ENCODE assay signal across 8 cellular contexts in genomic region chr9:14320272-14321245, GRCh38. TPM values are rescaled to one million over a fixed set of nuclear protein-coding genes. Genes with fewer than 3 reads are reported as not detected.
DNase-seq lines count a peak whose midpoint lies in the region; ATAC-seq, FAIRE-seq and TF ChIP-seq lines count a peak whose summit lies in the region.

No MANE protein-coding gene starts in this region.

- TF ChIP-seq CTCF in HFFc6 (IDR thresholded peaks at IDR 0.05) (no peak), right atrium auricular region (IDR thresholded peaks at IDR 0.05) (no peak)

- 7 to 21% (median 16%) methylated on average over 16 of the region's 16 CpGs for WGBS in small intestine, 3 donors

- peaks cover 0 to 18% (median 0%) of the 10 kb centered on the region in 7 donors for H3K9me3 Mint-ChIP-seq in CD4-positive, CD25-positive, alpha-beta regulatory T cell
- H3K9me3 Mint-ChIP-seq in HFFc6, result no peaks in the 10 kb centered on the region
- H3K9me3 Mint-ChIP-seq in activated CD4-positive, alpha-beta memory T cell treated with anti-CD3 and anti-CD28 coated beads for 36 hours, result no peaks in the 10 kb centered on the region

- H3K36me3 Mint-ChIP-seq in CD4-positive, CD25-positive, alpha-beta regulatory T cell, result no peaks in the 10 kb centered on the region
- H3K36me3 Mint-ChIP-seq in HFFc6 (ENCODE audit: low read depth), result no peaks in the 10 kb centered on the region
- no peaks in the 10 kb centered on the region for H3K36me3 Mint-ChIP-seq in activated CD4-positive, alpha-beta memory T cell treated with anti-CD3 and anti-CD28 coated beads for 36 hours

- H3K9me3 ChIP-seq in CD4-positive, CD25-positive, alpha-beta regulatory T cell (ENCODE audit: control insufficient read depth in 2 of 2, low read length in 2 of 2), result no peaks in the 10 kb centered on the region
- H3K9me3 ChIP-seq in right atrium auricular region (no peaks in the 10 kb centered on the region), small intestine (ENCODE audit: control insufficient read depth, low read depth) (no peaks in the 10 kb centered on the region)

- no peak for DNase-seq in CD4-positive, CD25-positive, alpha-beta regulatory T cell
- peak; percentile 78 for DNase-seq in HFFc6
- no peak for DNase-seq in activated CD4-positive, alpha-beta memory T cell treated with anti-CD3 and anti-CD28 coated beads for 36 hours
- no peak for DNase-seq in right atrium auricular region (ENCODE audit: low spot score)
- DNase-seq in small intestine, result peak; percentile 85
- no peak for DNase-seq in hippocampal formation (lab: John Stamatoyannopoulos, UW)
- DNase-seq in D341Med (ENCODE audit: low spot score), result no peak

- peaks cover 6 to 39% (median 14%) of the 10 kb centered on the region in 4 donors for H3K4me1 Mint-ChIP-seq in CD4-positive, CD25-positive, alpha-beta regulatory T cell
- H3K4me1 Mint-ChIP-seq in HFFc6 (ENCODE audit: low read depth), result peaks cover 43% of the 10 kb centered on the region
- peaks cover 26% of the 10 kb centered on the region for H3K4me1 Mint-ChIP-seq in activated CD4-positive, alpha-beta memory T cell treated with anti-CD3 and anti-CD28 coated beads for 36 hours (ENCODE audit: low read depth)

- peaks cover 72% of the 10 kb centered on the region for H3K27me3 Mint-ChIP-seq in CD4-positive, CD25-positive, alpha-beta regulatory T cell
- H3K27me3 Mint-ChIP-seq in HFFc6 (ENCODE audit: insufficient read depth), result peaks cover 14% of the 10 kb centered on the region
- peaks cover 46% of the 10 kb centered on the region for H3K27me3 Mint-ChIP-seq in activated CD4-positive, alpha-beta memory T cell treated with anti-CD3 and anti-CD28 coated beads for 36 hours

- no peak overlapping the region for H3K4me3 ChIP-seq in CD4-positive, CD25-positive, alpha-beta regulatory T cell (ENCODE audit: low read depth, low read length)
- H3K4me3 ChIP-seq in right atrium auricular region (peak overlapping the region; percentile 60 to 80), small intestine (ENCODE audit: low read depth in 1 of 2, low read length in 2 of 2) (no peak overlapping the region)

- H3K4me3 Mint-ChIP-seq in CD4-positive, CD25-positive, alpha-beta regulatory T cell, result peak overlapping the region; percentile 29 to 71 (median 50)
- H3K4me3 Mint-ChIP-seq in HFFc6, result peak overlapping the region; percentile 86
- peak overlapping the region; percentile 8 for H3K4me3 Mint-ChIP-seq in activated CD4-positive, alpha-beta memory T cell treated with anti-CD3 and anti-CD28 coated beads for 36 hours

- H3K27ac Mint-ChIP-seq in CD4-positive, CD25-positive, alpha-beta regulatory T cell, result no peak overlapping the region
- H3K27ac Mint-ChIP-seq in HFFc6, result peak overlapping the region; percentile 27; the same call in 1 of the 2 replicates
- no peak overlapping the region for H3K27ac Mint-ChIP-seq in activated CD4-positive, alpha-beta memory T cell treated with anti-CD3 and anti-CD28 coated beads for 36 hours

- POLR2A ChIA-PET in activated CD4-positive, alpha-beta memory T cell treated with anti-CD3 and anti-CD28 coated beads for 36 hours (lab: Charles Lee), result no interaction called here

- H3K36me3 ChIP-seq in CD4-positive, CD25-positive, alpha-beta regulatory T cell (ENCODE audit: control insufficient read depth, insufficient read depth, low read length), result no peaks in the 10 kb centered on the region
- H3K36me3 ChIP-seq in right atrium auricular region (no peaks in the 10 kb centered on the region), small intestine (ENCODE audit: control insufficient read depth in 2 of 2, insufficient read depth in 2 of 2, low read length in 2 of 2) (no peaks in the 10 kb centered on the region)

- peaks cover 8% of the 10 kb centered on the region for H3K4me1 ChIP-seq in CD4-positive, CD25-positive, alpha-beta regulatory T cell (ENCODE audit: control insufficient read depth, insufficient read depth, low read length, poor library complexity, severe bottlenecking)
- H3K4me1 ChIP-seq in right atrium auricular region (peaks cover 0 to 62% of the 10 kb centered on the region in 2 donors), small intestine (ENCODE audit: control insufficient read depth in 2 of 2, insufficient read depth in 1 of 2, low read depth in 1 of 2, low read length in 1 of 2) (no peaks in the 10 kb centered on the region)

- no peak for ATAC-seq in CD4-positive, CD25-positive, alpha-beta regulatory T cell (ENCODE audit: low read depth in 2 of 2)
- ATAC-seq in GM18868 (IDR thresholded peaks at IDR 0.05; ENCODE audit: unreplicated experiment), result no peak

- CTCF ChIA-PET in activated CD4-positive, alpha-beta memory T cell treated with anti-CD3 and anti-CD28 coated beads for 36 hours (lab: Charles Lee), result no interaction called here

- intact Hi-C loops in activated CD4-positive, alpha-beta memory T cell treated with anti-CD3 and anti-CD28 coated beads for 36 hours (cut with micrococcal nuclease), result loop anchor here (5.0 to 10.0 kb wide), 3 partner anchors 372 to 1194 kb away; partner anchors contain the start of genes PSIP1, TTC39B and ZDHHC21

- H3K27ac ChIP-seq in CD4-positive, CD25-positive, alpha-beta regulatory T cell (ENCODE audit: insufficient read depth, low read length, poor library complexity, severe bottlenecking), result no peak overlapping the region
- H3K27ac ChIP-seq in right atrium auricular region (peak overlapping the region; percentile 97 to 100), small intestine (ENCODE audit: low read depth in 1 of 2, low read length in 1 of 2) (peak overlapping the region; percentile 62 to 72)

- FAIRE-seq in small intestine (lab: Jason Lieb, UNC), result no peak

- peaks cover 18% of the 10 kb centered on the region for H3K27me3 ChIP-seq in CD4-positive, CD25-positive, alpha-beta regulatory T cell (ENCODE audit: control insufficient read depth, insufficient read depth, low read length)
- H3K27me3 ChIP-seq in right atrium auricular region (no peaks in the 10 kb centered on the region), small intestine (ENCODE audit: control insufficient read depth in 2 of 2, insufficient read depth in 2 of 2, low read length in 2 of 2) (no peaks in the 10 kb centered on the region)

RNA-seq across cellular contexts. Expression of gene NFIB, which starts 6.6 kb away (rescaled TPM):
- total RNA-seq in CD4-positive, CD25-positive, alpha-beta regulatory T cell, result 0.20 TPM
- not detected for polyA plus RNA-seq in CD4-positive, CD25-positive, alpha-beta regulatory T cell
- 1 to 10 TPM in 4 of 6 experiments, under 1 TPM in 2; 0.69 to 6.2 (median 4.4) TPM for total RNA-seq in HFFc6 (2021; fragmentation: NEBNext Ultra II Directional; extraction: Animal tissue kit (Norgen Biotek cat#: 25700))
- total RNA-seq in activated CD4-positive, alpha-beta memory T cell treated with anti-CD3 and anti-CD28 coated beads for 36 hours, result not detected
- total RNA-seq in right atrium auricular region, result 10 to 100 TPM; 74.4 to 80.1 TPM
- polyA plus RNA-seq in small intestine, result 10 to 100 TPM in 2 of 3 donors, 1 to 10 TPM in 1; 7.8 to 15.9 (median 11.2) TPM

Comparison
In these comparisons a context has a peak if more than half of its experiments do, and no peak if none do; other contexts are left out.
1. DNase-seq: peak in HFFc6 (single experiment) and small intestine (single experiment); none in CD4-positive, CD25-positive, alpha-beta regulatory T cell (0 of 3), activated CD4-positive, alpha-beta memory T cell treated with anti-CD3 and anti-CD28 coated beads for 36 hours (single experiment), right atrium auricular region (single experiment), hippocampal formation (0 of 2) and D341Med (single experiment).
2. H3K4me3 ChIP-seq: peak in right atrium auricular region (2 of 2); none in CD4-positive, CD25-positive, alpha-beta regulatory T cell (single experiment) and small intestine (0 of 2).
3. H3K4me3 Mint-ChIP-seq: peak in every context shown above with its lines; median percentile 86 in HFFc6; 50 in CD4-positive, CD25-positive, alpha-beta regulatory T cell; 8 in activated CD4-positive, alpha-beta memory T cell treated with anti-CD3 and anti-CD28 coated beads for 36 hours.
4. RNA of gene NFIB, which starts 6.6 kb away (total RNA-seq): 74.4 to 80.1 TPM in right atrium auricular region; 0.69 to 6.2 TPM in HFFc6, 0.20 TPM in CD4-positive, CD25-positive, alpha-beta regulatory T cell (single experiment) and not detected in activated CD4-positive, alpha-beta memory T cell treated with anti-CD3 and anti-CD28 coated beads for 36 hours; every median in the first group is over 10 times any median in the second.